ENCODE assay signal across 1 cellular context in the genomic region with DNA sequence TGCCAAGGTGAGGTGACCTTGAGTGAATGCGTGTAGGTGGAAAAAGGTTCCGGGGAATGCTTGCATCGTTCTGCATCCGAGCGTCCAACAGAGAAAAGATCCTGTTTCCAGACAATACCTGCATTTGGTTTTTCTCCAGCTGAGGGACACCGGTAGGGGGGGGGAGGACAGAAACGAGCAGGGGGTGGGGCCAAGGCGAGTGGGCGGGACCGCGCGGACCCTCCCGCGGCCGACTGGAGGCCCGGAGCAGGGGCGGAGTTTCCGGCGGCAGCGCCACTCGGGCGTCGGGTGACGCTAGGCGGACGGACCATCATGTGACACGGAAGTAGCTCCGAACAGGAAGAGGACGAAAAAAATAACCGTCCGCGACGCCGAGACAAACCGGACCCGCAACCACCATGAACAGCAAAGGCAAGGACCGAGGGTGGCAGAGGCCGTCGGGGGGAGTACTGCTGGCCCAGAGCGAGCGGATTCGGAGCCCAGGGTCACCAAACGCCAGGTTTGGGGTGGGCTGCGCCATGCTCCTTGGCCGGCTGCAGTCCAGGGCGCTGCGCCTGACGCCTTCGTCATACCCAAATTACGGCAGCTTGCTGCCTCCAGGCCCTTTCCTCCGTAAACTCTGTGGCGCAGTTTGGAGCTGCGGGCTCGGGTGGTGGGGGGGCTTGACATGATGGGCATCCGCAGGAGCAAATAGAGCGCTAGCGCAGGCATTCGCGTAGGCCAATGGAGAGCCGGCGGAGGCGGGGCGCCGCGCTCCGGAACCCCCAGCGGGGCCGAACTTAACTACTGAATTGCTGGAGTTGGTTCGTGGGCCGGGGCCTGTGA.
TF ChIP-seq lines count a peak whose summit lies in the region.

A gene with protein sequence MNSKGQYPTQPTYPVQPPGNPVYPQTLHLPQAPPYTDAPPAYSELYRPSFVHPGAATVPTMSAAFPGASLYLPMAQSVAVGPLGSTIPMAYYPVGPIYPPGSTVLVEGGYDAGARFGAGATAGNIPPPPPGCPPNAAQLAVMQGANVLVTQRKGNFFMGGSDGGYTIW (plus strand): TSS at position 317 of the 825 bp plus-strand sequence. CDS start 82 bp downstream, at position 399.

TF ChIP-seq in HepG2, 621 proteins besides CTCF, POLR2A, EP300 and RAD21 (continued from another document and continues in another):
- TF ChIP-seq ZNF709 (CRISPR knock-in tag; IDR thresholded peaks at IDR 0.05) (peak; percentile 59; the same call in 1 of the 2 replicates), TCF7 (IDR thresholded peaks at IDR 0.05; ENCODE audit: low read depth) (no peak), HOXA5 (CRISPR knock-in tag; IDR thresholded peaks at IDR 0.05) (peak; percentile 87; the same call in 1 of the 2 replicates), RFX5 (IDR thresholded peaks at IDR 0.05; ENCODE audit: low read depth, low read length) (peak; percentile 9; the same call in 1 of the 2 replicates), PAX8 (CRISPR knock-in tag; IDR thresholded peaks at IDR 0.05; ENCODE audit: borderline replicate concordance) (no peak), THAP11 (CRISPR knock-in tag; IDR thresholded peaks at IDR 0.05) (peak; percentile 83), ZSCAN20 (CRISPR knock-in tag; IDR thresholded peaks at IDR 0.05; ENCODE audit: borderline replicate concordance) (peak; percentile 85; the same call in 1 of the 2 replicates), ESRRA (CRISPR knock-in tag; IDR thresholded peaks at IDR 0.05; ENCODE audit: low read depth) (no peak), GABPB1 (CRISPR knock-in tag; IDR thresholded peaks at IDR 0.05) (peak; percentile 89), ZNF451 (CRISPR knock-in tag; IDR thresholded peaks at IDR 0.05) (no peak), NCOA5 (CRISPR knock-in tag; IDR thresholded peaks at IDR 0.05) (no peak), ZNF777 (CRISPR knock-in tag; IDR thresholded peaks at IDR 0.05) (peak; percentile 81), ZNF441 (CRISPR knock-in tag; IDR thresholded peaks at IDR 0.05; ENCODE audit: borderline replicate concordance) (no peak), SMAD1 (CRISPR knock-in tag; IDR thresholded peaks at IDR 0.05; ENCODE audit: borderline replicate concordance, low read depth) (no peak; the same call in 1 of the 2 replicates), ZNF20 (CRISPR knock-in tag; IDR thresholded peaks at IDR 0.05) (no peak), POLR2G (IDR thresholded peaks at IDR 0.05; ENCODE audit: low read depth, low read length) (peak; percentile 76), TMF1 (CRISPR knock-in tag; IDR thresholded peaks at IDR 0.05; ENCODE audit: low read depth) (no peak), ZNF552 (CRISPR knock-in tag; IDR thresholded peaks at IDR 0.05; ENCODE audit: borderline replicate concordance) (0 out of 2 replicates have a peak, but pooled peaks have one; percentile 24), ZBTB3 (CRISPR knock-in tag; IDR thresholded peaks at IDR 0.05; ENCODE audit: borderline replicate concordance, low read depth) (no peak), ZNF33B (CRISPR knock-in tag; IDR thresholded peaks at IDR 0.05) (peak; percentile 73; the same call in 1 of the 2 replicates), PAF1 (CRISPR knock-in tag; IDR thresholded peaks at IDR 0.05) (no peak), SMARCC2 (IDR thresholded peaks at IDR 0.05) (no peak), ZNF235 (CRISPR knock-in tag; IDR thresholded peaks at IDR 0.05; ENCODE audit: borderline replicate concordance) (no peak), MIXL1 (CRISPR knock-in tag; IDR thresholded peaks at IDR 0.05) (no peak), ZNF607 (CRISPR knock-in tag; IDR thresholded peaks at IDR 0.05; ENCODE audit: borderline replicate concordance) (peak; percentile 72; the same call in 1 of the 2 replicates)
- TF ChIP-seq, protein P1, sequence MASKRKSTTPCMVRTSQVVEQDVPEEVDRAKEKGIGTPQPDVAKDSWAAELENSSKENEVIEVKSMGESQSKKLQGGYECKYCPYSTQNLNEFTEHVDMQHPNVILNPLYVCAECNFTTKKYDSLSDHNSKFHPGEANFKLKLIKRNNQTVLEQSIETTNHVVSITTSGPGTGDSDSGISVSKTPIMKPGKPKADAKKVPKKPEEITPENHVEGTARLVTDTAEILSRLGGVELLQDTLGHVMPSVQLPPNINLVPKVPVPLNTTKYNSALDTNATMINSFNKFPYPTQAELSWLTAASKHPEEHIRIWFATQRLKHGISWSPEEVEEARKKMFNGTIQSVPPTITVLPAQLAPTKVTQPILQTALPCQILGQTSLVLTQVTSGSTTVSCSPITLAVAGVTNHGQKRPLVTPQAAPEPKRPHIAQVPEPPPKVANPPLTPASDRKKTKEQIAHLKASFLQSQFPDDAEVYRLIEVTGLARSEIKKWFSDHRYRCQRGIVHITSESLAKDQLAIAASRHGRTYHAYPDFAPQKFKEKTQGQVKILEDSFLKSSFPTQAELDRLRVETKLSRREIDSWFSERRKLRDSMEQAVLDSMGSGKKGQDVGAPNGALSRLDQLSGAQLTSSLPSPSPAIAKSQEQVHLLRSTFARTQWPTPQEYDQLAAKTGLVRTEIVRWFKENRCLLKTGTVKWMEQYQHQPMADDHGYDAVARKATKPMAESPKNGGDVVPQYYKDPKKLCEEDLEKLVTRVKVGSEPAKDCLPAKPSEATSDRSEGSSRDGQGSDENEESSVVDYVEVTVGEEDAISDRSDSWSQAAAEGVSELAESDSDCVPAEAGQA (IDR thresholded peaks at IDR 0.05; ENCODE audit: low read depth), result 0 out of 2 replicates have a peak, but pooled peaks have one; percentile 52
- TF ChIP-seq, protein P1 (CRISPR knock-in tag; IDR thresholded peaks at IDR 0.05; ENCODE audit: borderline replicate concordance), result 0 out of 2 replicates have a peak, but pooled peaks have one; percentile 55
- TF ChIP-seq, protein P2, sequence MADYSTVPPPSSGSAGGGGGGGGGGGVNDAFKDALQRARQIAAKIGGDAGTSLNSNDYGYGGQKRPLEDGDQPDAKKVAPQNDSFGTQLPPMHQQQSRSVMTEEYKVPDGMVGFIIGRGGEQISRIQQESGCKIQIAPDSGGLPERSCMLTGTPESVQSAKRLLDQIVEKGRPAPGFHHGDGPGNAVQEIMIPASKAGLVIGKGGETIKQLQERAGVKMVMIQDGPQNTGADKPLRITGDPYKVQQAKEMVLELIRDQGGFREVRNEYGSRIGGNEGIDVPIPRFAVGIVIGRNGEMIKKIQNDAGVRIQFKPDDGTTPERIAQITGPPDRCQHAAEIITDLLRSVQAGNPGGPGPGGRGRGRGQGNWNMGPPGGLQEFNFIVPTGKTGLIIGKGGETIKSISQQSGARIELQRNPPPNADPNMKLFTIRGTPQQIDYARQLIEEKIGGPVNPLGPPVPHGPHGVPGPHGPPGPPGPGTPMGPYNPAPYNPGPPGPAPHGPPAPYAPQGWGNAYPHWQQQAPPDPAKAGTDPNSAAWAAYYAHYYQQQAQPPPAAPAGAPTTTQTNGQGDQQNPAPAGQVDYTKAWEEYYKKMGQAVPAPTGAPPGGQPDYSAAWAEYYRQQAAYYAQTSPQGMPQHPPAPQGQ (CRISPR knock-in tag; IDR thresholded peaks at IDR 0.05; ENCODE audit: borderline replicate concordance), result no peak
- TF ChIP-seq, protein P3, sequence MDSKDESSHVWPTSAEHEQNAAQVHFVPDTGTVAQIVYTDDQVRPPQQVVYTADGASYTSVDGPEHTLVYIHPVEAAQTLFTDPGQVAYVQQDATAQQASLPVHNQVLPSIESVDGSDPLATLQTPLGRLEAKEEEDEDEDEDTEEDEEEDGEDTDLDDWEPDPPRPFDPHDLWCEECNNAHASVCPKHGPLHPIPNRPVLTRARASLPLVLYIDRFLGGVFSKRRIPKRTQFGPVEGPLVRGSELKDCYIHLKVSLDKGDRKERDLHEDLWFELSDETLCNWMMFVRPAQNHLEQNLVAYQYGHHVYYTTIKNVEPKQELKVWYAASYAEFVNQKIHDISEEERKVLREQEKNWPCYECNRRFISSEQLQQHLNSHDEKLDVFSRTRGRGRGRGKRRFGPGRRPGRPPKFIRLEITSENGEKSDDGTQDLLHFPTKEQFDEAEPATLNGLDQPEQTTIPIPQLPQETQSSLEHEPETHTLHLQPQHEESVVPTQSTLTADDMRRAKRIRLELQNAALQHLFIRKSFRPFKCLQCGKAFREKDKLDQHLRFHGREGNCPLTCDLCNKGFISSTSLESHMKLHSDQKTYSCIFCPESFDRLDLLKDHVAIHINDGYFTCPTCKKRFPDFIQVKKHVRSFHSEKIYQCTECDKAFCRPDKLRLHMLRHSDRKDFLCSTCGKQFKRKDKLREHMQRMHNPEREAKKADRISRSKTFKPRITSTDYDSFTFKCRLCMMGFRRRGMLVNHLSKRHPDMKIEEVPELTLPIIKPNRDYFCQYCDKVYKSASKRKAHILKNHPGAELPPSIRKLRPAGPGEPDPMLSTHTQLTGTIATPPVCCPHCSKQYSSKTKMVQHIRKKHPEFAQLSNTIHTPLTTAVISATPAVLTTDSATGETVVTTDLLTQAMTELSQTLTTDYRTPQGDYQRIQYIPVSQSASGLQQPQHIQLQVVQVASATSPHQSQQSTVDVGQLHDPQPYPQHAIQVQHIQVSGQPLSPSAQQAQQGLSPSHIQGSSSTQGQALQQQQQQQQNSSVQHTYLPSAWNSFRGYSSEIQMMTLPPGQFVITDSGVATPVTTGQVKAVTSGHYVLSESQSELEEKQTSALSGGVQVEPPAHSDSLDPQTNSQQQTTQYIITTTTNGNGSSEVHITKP (CRISPR knock-in tag; IDR thresholded peaks at IDR 0.05; ENCODE audit: low read depth), result no peak
- TF ChIP-seq, protein P4, sequence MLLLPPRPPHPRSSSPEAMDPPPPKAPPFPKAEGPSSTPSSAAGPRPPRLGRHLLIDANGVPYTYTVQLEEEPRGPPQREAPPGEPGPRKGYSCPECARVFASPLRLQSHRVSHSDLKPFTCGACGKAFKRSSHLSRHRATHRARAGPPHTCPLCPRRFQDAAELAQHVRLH (CRISPR knock-in tag; IDR thresholded peaks at IDR 0.05; ENCODE audit: borderline replicate concordance, low read depth), result peak; percentile 39; the same call in 1 of the 2 replicates
- TF ChIP-seq, protein P5, sequence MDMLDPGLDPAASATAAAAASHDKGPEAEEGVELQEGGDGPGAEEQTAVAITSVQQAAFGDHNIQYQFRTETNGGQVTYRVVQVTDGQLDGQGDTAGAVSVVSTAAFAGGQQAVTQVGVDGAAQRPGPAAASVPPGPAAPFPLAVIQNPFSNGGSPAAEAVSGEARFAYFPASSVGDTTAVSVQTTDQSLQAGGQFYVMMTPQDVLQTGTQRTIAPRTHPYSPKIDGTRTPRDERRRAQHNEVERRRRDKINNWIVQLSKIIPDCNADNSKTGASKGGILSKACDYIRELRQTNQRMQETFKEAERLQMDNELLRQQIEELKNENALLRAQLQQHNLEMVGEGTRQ (IDR thresholded peaks at IDR 0.05; ENCODE audit: low read depth, low read length), result peak; percentile 85
- TF ChIP-seq, protein P5 (CRISPR knock-in tag; IDR thresholded peaks at IDR 0.05; ENCODE audit: borderline replicate concordance), result peak; percentile 93; the same call in 1 of the 2 replicates
- TF ChIP-seq, protein P6, sequence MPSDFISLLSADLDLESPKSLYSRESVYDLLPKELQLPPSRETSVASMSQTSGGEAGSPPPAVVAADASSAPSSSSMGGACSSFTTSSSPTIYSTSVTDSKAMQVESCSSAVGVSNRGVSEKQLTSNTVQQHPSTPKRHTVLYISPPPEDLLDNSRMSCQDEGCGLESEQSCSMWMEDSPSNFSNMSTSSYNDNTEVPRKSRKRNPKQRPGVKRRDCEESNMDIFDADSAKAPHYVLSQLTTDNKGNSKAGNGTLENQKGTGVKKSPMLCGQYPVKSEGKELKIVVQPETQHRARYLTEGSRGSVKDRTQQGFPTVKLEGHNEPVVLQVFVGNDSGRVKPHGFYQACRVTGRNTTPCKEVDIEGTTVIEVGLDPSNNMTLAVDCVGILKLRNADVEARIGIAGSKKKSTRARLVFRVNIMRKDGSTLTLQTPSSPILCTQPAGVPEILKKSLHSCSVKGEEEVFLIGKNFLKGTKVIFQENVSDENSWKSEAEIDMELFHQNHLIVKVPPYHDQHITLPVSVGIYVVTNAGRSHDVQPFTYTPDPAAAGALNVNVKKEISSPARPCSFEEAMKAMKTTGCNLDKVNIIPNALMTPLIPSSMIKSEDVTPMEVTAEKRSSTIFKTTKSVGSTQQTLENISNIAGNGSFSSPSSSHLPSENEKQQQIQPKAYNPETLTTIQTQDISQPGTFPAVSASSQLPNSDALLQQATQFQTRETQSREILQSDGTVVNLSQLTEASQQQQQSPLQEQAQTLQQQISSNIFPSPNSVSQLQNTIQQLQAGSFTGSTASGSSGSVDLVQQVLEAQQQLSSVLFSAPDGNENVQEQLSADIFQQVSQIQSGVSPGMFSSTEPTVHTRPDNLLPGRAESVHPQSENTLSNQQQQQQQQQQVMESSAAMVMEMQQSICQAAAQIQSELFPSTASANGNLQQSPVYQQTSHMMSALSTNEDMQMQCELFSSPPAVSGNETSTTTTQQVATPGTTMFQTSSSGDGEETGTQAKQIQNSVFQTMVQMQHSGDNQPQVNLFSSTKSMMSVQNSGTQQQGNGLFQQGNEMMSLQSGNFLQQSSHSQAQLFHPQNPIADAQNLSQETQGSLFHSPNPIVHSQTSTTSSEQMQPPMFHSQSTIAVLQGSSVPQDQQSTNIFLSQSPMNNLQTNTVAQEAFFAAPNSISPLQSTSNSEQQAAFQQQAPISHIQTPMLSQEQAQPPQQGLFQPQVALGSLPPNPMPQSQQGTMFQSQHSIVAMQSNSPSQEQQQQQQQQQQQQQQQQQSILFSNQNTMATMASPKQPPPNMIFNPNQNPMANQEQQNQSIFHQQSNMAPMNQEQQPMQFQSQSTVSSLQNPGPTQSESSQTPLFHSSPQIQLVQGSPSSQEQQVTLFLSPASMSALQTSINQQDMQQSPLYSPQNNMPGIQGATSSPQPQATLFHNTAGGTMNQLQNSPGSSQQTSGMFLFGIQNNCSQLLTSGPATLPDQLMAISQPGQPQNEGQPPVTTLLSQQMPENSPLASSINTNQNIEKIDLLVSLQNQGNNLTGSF (CRISPR knock-in tag; IDR thresholded peaks at IDR 0.05), result 0 out of 2 replicates have a peak, but pooled peaks have one; percentile 53
